ENCODE assay signal across 11 cellular contexts in the genomic region with DNA sequence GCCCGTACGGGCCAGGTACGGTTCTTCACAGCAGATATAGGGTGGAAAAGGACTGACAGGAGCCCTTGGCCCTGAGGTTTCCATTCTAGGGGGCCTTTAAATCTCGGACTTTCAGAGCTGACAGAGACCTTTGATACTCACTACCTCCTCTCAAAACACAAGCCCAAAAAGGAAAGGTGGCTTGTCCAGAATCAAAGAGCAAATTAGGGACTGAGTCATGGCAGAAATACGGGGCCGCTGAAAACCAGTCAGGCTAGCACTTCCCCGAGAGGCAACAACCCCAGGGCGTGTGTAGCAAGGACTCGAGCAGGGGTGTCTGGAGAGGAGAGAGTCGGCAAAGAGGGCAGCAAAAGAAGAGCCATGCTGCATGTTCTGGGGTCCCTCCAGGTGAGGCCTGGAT. TPM values are rescaled to one million over a fixed set of nuclear protein-coding genes. Genes with fewer than 3 reads are reported as not detected.
"Had no signal": no experiment of that assay in that cellular context is flagged by ENCODE, and none has a peak within 500 bp of the region (broad histone marks: within the 10 kb centered on the region; RNA-seq: fewer than 3 reads in every experiment).

No MANE protein-coding gene starts in this region.

RNA-seq across cellular contexts. Expression of a gene that starts 24.7 kb away (rescaled TPM):
- total RNA-seq: OCI-LY7, PC-3, PC-9, Peyer's patch, Right ventricle myocardium inferior, Right ventricle myocardium superior, RPMI7951, SJCRH30, SJSA1, SK-MEL-5 had no signal
- polyA plus RNA-seq: SK-N-SH had no signal

RNA-seq across cellular contexts. Expression of a gene that starts 33.4 kb away (rescaled TPM):
- total RNA-seq: OCI-LY7, PC-3, PC-9, Peyer's patch, Right ventricle myocardium inferior, Right ventricle myocardium superior, SJCRH30 had no signal
- polyA plus RNA-seq: SK-N-SH had no signal
